18 cellular contexts compared by ENCODE assay signal in the genomic region with DNA sequence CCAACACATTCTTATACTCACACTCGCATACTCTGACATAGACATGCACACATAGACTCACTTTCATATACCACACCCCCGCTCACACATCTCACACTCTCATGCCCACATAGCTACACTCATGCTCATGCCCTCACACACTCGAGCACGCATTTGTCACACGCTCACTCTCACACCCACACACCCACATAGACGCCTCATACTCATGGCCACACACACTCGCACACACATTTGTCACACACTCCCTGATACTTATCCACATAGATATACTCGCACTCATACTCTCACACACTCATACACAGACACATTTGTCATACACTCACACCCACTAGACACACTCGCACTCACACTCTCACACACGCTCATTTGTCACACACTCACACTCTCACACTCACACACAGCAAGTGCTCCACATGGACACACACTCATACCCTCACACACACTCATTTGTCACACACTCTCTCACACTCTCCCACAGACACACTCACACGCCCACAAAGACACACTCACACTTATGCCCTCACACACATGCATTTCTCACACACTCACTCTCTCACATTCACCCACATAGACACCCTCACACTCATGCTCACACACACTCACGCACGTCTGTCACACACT. TPM values are rescaled to one million over a fixed set of nuclear protein-coding genes. Genes with fewer than 3 reads are reported as not detected.
A peak's percentile ranks its signal among the peaks of the same experiment; 100 is the strongest.
DNase-seq lines count a peak whose midpoint lies in the region; ATAC-seq, FAIRE-seq and TF ChIP-seq lines count a peak whose summit lies in the region.
"Had no signal": no experiment of that assay in that cellular context is flagged by ENCODE, and none has a peak within 500 bp of the region (broad histone marks: within the 10 kb centered on the region; RNA-seq: fewer than 3 reads in every experiment).

No MANE protein-coding gene starts in this region.

- no peak overlapping the region for H3K27ac Mint-ChIP-seq in WTC11
- H3K27ac Mint-ChIP-seq: HFFc6, IgD-negative memory B cell had no signal

- no peaks in the 10 kb centered on the region for H3K9me3 Mint-ChIP-seq in WTC11
- H3K9me3 Mint-ChIP-seq: HFFc6, IgD-negative memory B cell had no signal

- ATAC-seq in WTC11: no peak

- H2AFZ ChIP-seq in mesenchymal stem cell (ENCODE audit: low read depth, low read length) (no peak overlapping the region), SK-N-SH (ENCODE audit: low read depth) (no peak overlapping the region)

- no peak for TF ChIP-seq RAD21 in SK-N-SH (IDR thresholded peaks at IDR 0.05; ENCODE audit: low read length)

- H2BK5ac ChIP-seq in mesenchymal stem cell (ENCODE audit: low read depth, low read length, poor library complexity, severe bottlenecking): no peak overlapping the region

- H3K18ac ChIP-seq in mesenchymal stem cell (ENCODE audit: low read depth in 1 of 2, low read length in 2 of 2): peak overlapping the region in 1 of 2 experiments; percentile 63

- peak overlapping the region; percentile 56 for H4K91ac ChIP-seq in mesenchymal stem cell (ENCODE audit: low read length)

- no peaks in the 10 kb centered on the region for H3K36me3 Mint-ChIP-seq in WTC11
- H3K36me3 Mint-ChIP-seq: IgD-negative memory B cell had no signal

- H2BK15ac ChIP-seq in mesenchymal stem cell (ENCODE audit: low read depth, poor library complexity, severe bottlenecking): no peak overlapping the region

- TF ChIP-seq CTCF in WTC11 (IDR thresholded peaks at IDR 0.05) (no peak), GM10248 (IDR thresholded peaks at IDR 0.05; ENCODE audit: control extremely low read depth, extremely low read depth, low read depth, missing control alignments) (no peak), SK-N-SH (IDR thresholded peaks at IDR 0.05) (no peak), esophagus squamous epithelium (IDR thresholded peaks at IDR 0.05) (no peak)

- H3K4me2 ChIP-seq in mesenchymal stem cell (ENCODE audit: low read length, poor library complexity, severe bottlenecking): no peak overlapping the region
- H3K4me2 ChIP-seq in SK-N-SH: no peak overlapping the region

- H3K9ac ChIP-seq in mesenchymal stem cell (ENCODE audit: low read length): no peak overlapping the region
- H3K9ac ChIP-seq in skeletal muscle tissue (ENCODE audit: low read depth in 1 of 3, low read length in 3 of 3): peak overlapping the region in 1 of 3 donors; percentile 83
- no peak overlapping the region for H3K9ac ChIP-seq in SK-N-SH
- H3K9ac ChIP-seq: BLaER1 had no signal

- H3K27me3 ChIP-seq in mesenchymal stem cell (ENCODE audit: control insufficient read depth in 1 of 2, insufficient read depth in 1 of 2, low read length in 2 of 2): no peaks in the 10 kb centered on the region
- no peaks in the 10 kb centered on the region for H3K27me3 ChIP-seq in skeletal muscle tissue (ENCODE audit: control insufficient read depth in 3 of 3, insufficient read depth in 3 of 3, low read length in 3 of 3)
- H3K27me3 ChIP-seq in SK-N-SH (ENCODE audit: insufficient read depth): no peaks in the 10 kb centered on the region
- H3K27me3 ChIP-seq in esophagus squamous epithelium: no peaks in the 10 kb centered on the region
- H3K27me3 ChIP-seq: BLaER1 had no signal

- POLR2A ChIA-PET in WTC11 (lab: Charles Lee): no interaction called here
- POLR2A ChIA-PET in GM10248 (lab: Yijun Ruan, JAX): no interaction called here
- POLR2A ChIA-PET in SK-N-SH (lab: Yijun Ruan, JAX): no interaction called here

- CTCF ChIA-PET in WTC11 (lab: Charles Lee): no interaction called here
- CTCF ChIA-PET in GM10248 (lab: Yijun Ruan, JAX): no interaction called here
- CTCF ChIA-PET in SK-N-SH (lab: Yijun Ruan, JAX): no interaction called here

- no peaks in the 10 kb centered on the region for H3K79me2 ChIP-seq in SK-N-SH (ENCODE audit: insufficient read depth)

- no peaks in the 10 kb centered on the region for H3K79me1 ChIP-seq in mesenchymal stem cell (replicated peaks; ENCODE audit: low read length, poor library complexity, severe bottlenecking)

- H3K4ac ChIP-seq in mesenchymal stem cell (ENCODE audit: low read depth in 1 of 2, low read length in 2 of 2): no peak overlapping the region

- no peaks in the 10 kb centered on the region; the same call in 1 of the 2 replicates for H3K27me3 Mint-ChIP-seq in WTC11 (ENCODE audit: low read depth)
- H3K27me3 Mint-ChIP-seq: IgD-negative memory B cell had no signal

- intact Hi-C loops in esophagus squamous epithelium (cut with DNase I): no loop called here

- H3K9me3 ChIP-seq in mesenchymal stem cell (ENCODE audit: control insufficient read depth, low read length): no peaks in the 10 kb centered on the region
- no peaks in the 10 kb centered on the region for H3K9me3 ChIP-seq in skeletal muscle tissue (ENCODE audit: control insufficient read depth in 3 of 3, low read length in 3 of 3)
- no peaks in the 10 kb centered on the region for H3K9me3 ChIP-seq in SK-N-SH
- H3K9me3 ChIP-seq in esophagus squamous epithelium: no peaks in the 10 kb centered on the region
- H3K9me3 ChIP-seq: BLaER1, HAP-1 had no signal

- TF ChIP-seq POLR2A in GM12891 (IDR thresholded peaks at IDR 0.05; ENCODE audit: low read depth, low read length) (no peak), esophagus squamous epithelium (IDR thresholded peaks at IDR 0.05) (no peak)

- H2AK5ac ChIP-seq in mesenchymal stem cell (ENCODE audit: low read length, severe bottlenecking): no peak overlapping the region

- H2BK120ac ChIP-seq in mesenchymal stem cell (ENCODE audit: low read depth, low read length): no peak overlapping the region

- no peak overlapping the region for H3K27ac ChIP-seq in mesenchymal stem cell (ENCODE audit: low read length, poor library complexity, severe bottlenecking)
- H3K27ac ChIP-seq in skeletal muscle tissue (ENCODE audit: low read depth, low read length): peak overlapping the region; percentile 92
- H3K27ac ChIP-seq in SK-N-SH (ENCODE audit: low read depth in 2 of 2, low read length in 1 of 2): no peak overlapping the region
- no peak overlapping the region for H3K27ac ChIP-seq in esophagus squamous epithelium
- H3K27ac ChIP-seq: BLaER1, HL-60 had no signal

- H4K8ac ChIP-seq in mesenchymal stem cell (ENCODE audit: low read length): peak overlapping the region; percentile 65

- H3K4me3 Mint-ChIP-seq in WTC11: no peak overlapping the region
- H3K4me3 Mint-ChIP-seq: HFFc6, IgD-negative memory B cell had no signal

- H3K9me2 ChIP-seq in SK-N-SH: no peaks in the 10 kb centered on the region

- DNase-seq in GM12891 (ENCODE audit: insufficient read length, low spot score) (no peak), WTC11 (ENCODE audit: low spot score) (no peak), mesenchymal stem cell (no peak), GM10248 (ENCODE audit: extremely low spot score) (no peak), SK-N-SH (no peak), esophagus squamous epithelium (lab: John Stamatoyannopoulos, UW) (no peak)
- DNase-seq: 8988T, AML-193, GOT3, HFFc6, KG1 had no signal

- H3F3A ChIP-seq in SK-N-SH (replicated peaks; ENCODE audit: insufficient read depth): no peaks in the 10 kb centered on the region

- no peaks in the 10 kb centered on the region for H4K20me1 ChIP-seq in SK-N-SH (ENCODE audit: insufficient read depth)
- H4K20me1 ChIP-seq: BLaER1 had no signal

- H3K4me1 ChIP-seq in mesenchymal stem cell (ENCODE audit: control insufficient read depth, insufficient read depth, low read depth, low read length) (peaks cover 2% of the 10 kb centered on the region), skeletal muscle tissue (ENCODE audit: control insufficient read depth in 3 of 3, insufficient read depth in 3 of 3, low read length in 3 of 3) (peaks cover 47 to 61% (median 51%) of the 10 kb centered on the region in 3 donors), SK-N-SH (ENCODE audit: control insufficient read depth in 1 of 2, insufficient read depth in 2 of 2, low read depth in 1 of 2, low read length in 1 of 2) (no peaks in the 10 kb centered on the region), esophagus squamous epithelium (peaks cover 0 to 33% (median 0%) of the 10 kb centered on the region in 3 donors)
- H3K4me1 ChIP-seq: HAP-1 had no signal

- peak; percentile 51 for FAIRE-seq in GM12891 (lab: Jason Lieb, UNC)
- FAIRE-seq: GM12892 had no signal

- H3K4me3 ChIP-seq in mesenchymal stem cell (ENCODE audit: insufficient read depth in 1 of 2, low read depth in 1 of 2, low read length in 2 of 2): no peak overlapping the region
- H3K4me3 ChIP-seq in skeletal muscle tissue (ENCODE audit: low read length in 3 of 3): peak overlapping the region in 1 of 3 donors; percentile 65
- no peak overlapping the region for H3K4me3 ChIP-seq in SK-N-SH (ENCODE audit: low read depth in 2 of 2, low read length in 1 of 2)
- no peak overlapping the region for H3K4me3 ChIP-seq in esophagus squamous epithelium
- H3K4me3 ChIP-seq: BLaER1, HAP-1 had no signal

- H3K4me1 Mint-ChIP-seq in WTC11: no peaks in the 10 kb centered on the region
- H3K4me1 Mint-ChIP-seq: IgD-negative memory B cell had no signal

- H3K36me3 ChIP-seq in mesenchymal stem cell (ENCODE audit: control insufficient read depth in 1 of 2, insufficient read depth in 2 of 2, low read depth in 1 of 2, low read length in 2 of 2) (no peaks in the 10 kb centered on the region), skeletal muscle tissue (ENCODE audit: control insufficient read depth in 3 of 3, insufficient read depth in 3 of 3, low read length in 3 of 3) (no peaks in the 10 kb centered on the region), SK-N-SH (replicated peaks in 1 of 2; ENCODE audit: control insufficient read depth in 1 of 2, insufficient read depth in 2 of 2, low read length in 1 of 2) (no peaks in the 10 kb centered on the region), esophagus squamous epithelium (no peaks in the 10 kb centered on the region)
- H3K36me3 ChIP-seq: BLaER1, HAP-1 had no signal

- peak overlapping the region in 1 of 2 experiments; percentile 82 for H3K14ac ChIP-seq in mesenchymal stem cell (ENCODE audit: low read length in 2 of 2)

- no peak for TF ChIP-seq EP300 in SK-N-SH (IDR thresholded peaks at IDR 0.05; ENCODE audit: borderline replicate concordance in 1 of 2, low read depth in 1 of 2, low read length in 1 of 2)

- peak overlapping the region in 1 of 2 experiments; percentile 29 for H2BK12ac ChIP-seq in mesenchymal stem cell (ENCODE audit: low read length in 2 of 2)

- WGBS in mesenchymal stem cell: 93% methylated on average over 13 of the region's 13 CpGs
- WGBS in SK-N-SH (ENCODE audit: low lambda C conversion rate): 74% methylated on average over 13 of the region's 13 CpGs
- WGBS in esophagus squamous epithelium, 2 donors: 86 to 87% methylated on average over 13 of the region's 13 CpGs

- H3K23ac ChIP-seq in mesenchymal stem cell (ENCODE audit: low read length in 2 of 2): no peak overlapping the region

TF ChIP-seq in SK-N-SH, 30 proteins besides CTCF, POLR2A, EP300 and RAD21 (continues in another document):
- TF ChIP-seq GATA2 (CRISPR knock-in tag; IDR thresholded peaks at IDR 0.05): no peak

RNA-seq across cellular contexts. Expression of a gene that starts 50.9 kb away (rescaled TPM):
- not detected for polyA plus RNA-seq in GM12891 (2012; ENCODE audit: low read depth, missing spikeins)
- total RNA-seq in WTC11 (2021) (not detected in 3 replicates), skeletal muscle tissue (not detected), esophagus squamous epithelium (not detected)
- not detected for polyA plus RNA-seq in mesenchymal stem cell (2013, experiment 1 of 2)
- not detected for polyA plus RNA-seq in mesenchymal stem cell (2013, experiment 2 of 2)
- not detected in 2 replicates for polyA plus RNA-seq in SK-N-SH (2012; rRNA removed)
- not detected in 2 replicates for polyA plus RNA-seq in SK-N-SH (2012; cell fraction: cytosol; rRNA removed)
- polyA plus RNA-seq in SK-N-SH (2012; cell fraction: nucleus; rRNA removed): not detected in 2 replicates
- total RNA-seq: Daoy, HFFc6 had no signal
- polyA plus RNA-seq: IgD-negative memory B cell had no signal
